In genomic region chr1:244954358-244954757, GRCh38 we compare ENCODE assay signal across 22 cellular contexts.
A peak's percentile ranks its signal among the peaks of the same experiment; 100 is the strongest.
DNase-seq lines count a peak whose midpoint lies in the region; ATAC-seq and TF ChIP-seq lines count a peak whose summit lies in the region.
"Had no signal": no experiment of that assay in that cellular context is flagged by ENCODE, and none has a peak within 500 bp of the region (broad histone marks: within the 10 kb centered on the region; RNA-seq: fewer than 3 reads in every experiment).

No MANE protein-coding gene starts in this region.

- peak; percentile 8 for DNase-seq in NCI-H69 (lab: John Stamatoyannopoulos, UW)
- DNase-seq in heart left ventricle = no peak
- DNase-seq in NCI-H748 (lab: John Stamatoyannopoulos, UW; ENCODE audit: unreplicated experiment) = no peak
- no peak for DNase-seq in aorta
- DNase-seq in activated T-cell treated with anti-CD3 and anti-CD28 coated beads, Interleukin-2, amount 50 U/mL, for 48 hours = no peak
- no peak for DNase-seq in AML-193 (lab: John Stamatoyannopoulos, UW)
- DNase-seq: DMS79 treated with DMSO at 0.1 percent for 48 hours, GM23248, IMR-90, Karpas-422, NCI-H1092, NCI-H1436 treated with DMSO at 0.1 percent for 48 hours, NCI-H2029, NCI-H2171 treated with DMSO at 0.1 percent for 48 hours, NCI-H446, NCI-H526 treated with DMSO at 0.1 percent for 48 hours, SHP77 had no signal

- ATAC-seq in heart left ventricle (peak; percentile 56 to 73 (median 60)), aorta (ENCODE audit: low FRiP score) (no peak)

- no peak for TF ChIP-seq CTCF in heart left ventricle (IDR thresholded peaks at IDR 0.05)
- TF ChIP-seq CTCF in nephron (IDR thresholded peaks at IDR 0.05; ENCODE audit: unreplicated experiment in 3 of 3) = no peak

- H3K4me1 ChIP-seq in BLaER1 (peaks cover 32% of the 10 kb centered on the region), heart left ventricle (peaks cover 0 to 20% (median 8%) of the 10 kb centered on the region in 12 donors), aorta (ENCODE audit: control insufficient read depth in 1 of 2, insufficient read depth in 2 of 2, low read length in 2 of 2) (no peaks in the 10 kb centered on the region)

- intact Hi-C loops in heart left ventricle (cut with DNase I) (loop anchor here in 1 of 10 donors (5.0 kb wide), 1 partner anchor 92 kb away; the partner anchor contains the start of gene HNRNPU), aorta (cut with DNase I) (no loop called here)

- H4K20me1 ChIP-seq in BLaER1 = no peaks in the 10 kb centered on the region

- no peak for TF ChIP-seq POLR2A in heart left ventricle (IDR thresholded peaks at IDR 0.05)

- no peaks in the 10 kb centered on the region for H3K36me3 ChIP-seq in BLaER1
- no peaks in the 10 kb centered on the region for H3K36me3 ChIP-seq in heart left ventricle
- H3K36me3 ChIP-seq in aorta (ENCODE audit: control insufficient read depth in 1 of 2, insufficient read depth in 2 of 2, low read length in 1 of 2) = no peaks in the 10 kb centered on the region
- H3K36me3 ChIP-seq: HAP-1 had no signal

- no peaks in the 10 kb centered on the region for H3K36me3 Mint-ChIP-seq in nephron (ENCODE audit: low read depth)
- H3K36me3 Mint-ChIP-seq: CD14-positive monocyte had no signal

- peak overlapping the region; percentile 49 to 69 (median 58) for H3K27ac Mint-ChIP-seq in nephron
- H3K27ac Mint-ChIP-seq: CD14-positive monocyte had no signal

- peaks cover 23% of the 10 kb centered on the region for H3K4me1 Mint-ChIP-seq in nephron

- peaks cover 4% of the 10 kb centered on the region for H3K27me3 Mint-ChIP-seq in nephron (ENCODE audit: low read depth)

- H3K27ac ChIP-seq in BLaER1 (no peak overlapping the region), heart left ventricle (peak overlapping the region in 11 of 12 donors; percentile 3 to 75 (median 64)), aorta (ENCODE audit: low read depth in 1 of 2, low read length in 2 of 2) (no peak overlapping the region)
- H3K27ac ChIP-seq: GM23248, SK-N-MC had no signal

- peak overlapping the region in 1 of 3 experiments; percentile 36 for H3K4me3 Mint-ChIP-seq in nephron
- H3K4me3 Mint-ChIP-seq: CD14-positive monocyte had no signal

- no peak overlapping the region for H3K9ac ChIP-seq in BLaER1
- H3K9ac ChIP-seq: GM23248 had no signal

- peak overlapping the region; percentile 34 for H3K4me2 ChIP-seq in BLaER1

- 21 to 30% (median 27%) methylated on average over 2 of the region's 2 CpGs for WGBS in heart left ventricle, 4 donors
- 2 to 3% methylated on average over 2 of the region's 2 CpGs for WGBS in aorta, 2 donors

- no peaks in the 10 kb centered on the region for H3K9me3 Mint-ChIP-seq in nephron

- H3K9me3 ChIP-seq in BLaER1 (no peaks in the 10 kb centered on the region), heart left ventricle (no peaks in the 10 kb centered on the region), aorta (ENCODE audit: control insufficient read depth, low read length) (no peaks in the 10 kb centered on the region)
- H3K9me3 ChIP-seq: HAP-1 had no signal

- H3K4me3 ChIP-seq in BLaER1 (no peak overlapping the region), heart left ventricle (peak overlapping the region in 1 of 12 donors; percentile 4), aorta (ENCODE audit: low read length in 2 of 2) (no peak overlapping the region)
- H3K4me3 ChIP-seq: GM23248, HAP-1, SK-N-MC had no signal

- H3K27me3 ChIP-seq in BLaER1 (no peaks in the 10 kb centered on the region), heart left ventricle (no peaks in the 10 kb centered on the region), aorta (ENCODE audit: control insufficient read depth in 1 of 2, insufficient read depth in 2 of 2, low read length in 1 of 2) (no peaks in the 10 kb centered on the region)

Comparison
In these comparisons a context has a peak if more than half of its experiments do, and no peak if none do; other contexts are left out.
1. H3K27ac ChIP-seq: peak in heart left ventricle (11 of 12); none in BLaER1 (single experiment) and aorta (0 of 2).